14 cellular contexts compared by ENCODE assay signal in the genomic region with DNA sequence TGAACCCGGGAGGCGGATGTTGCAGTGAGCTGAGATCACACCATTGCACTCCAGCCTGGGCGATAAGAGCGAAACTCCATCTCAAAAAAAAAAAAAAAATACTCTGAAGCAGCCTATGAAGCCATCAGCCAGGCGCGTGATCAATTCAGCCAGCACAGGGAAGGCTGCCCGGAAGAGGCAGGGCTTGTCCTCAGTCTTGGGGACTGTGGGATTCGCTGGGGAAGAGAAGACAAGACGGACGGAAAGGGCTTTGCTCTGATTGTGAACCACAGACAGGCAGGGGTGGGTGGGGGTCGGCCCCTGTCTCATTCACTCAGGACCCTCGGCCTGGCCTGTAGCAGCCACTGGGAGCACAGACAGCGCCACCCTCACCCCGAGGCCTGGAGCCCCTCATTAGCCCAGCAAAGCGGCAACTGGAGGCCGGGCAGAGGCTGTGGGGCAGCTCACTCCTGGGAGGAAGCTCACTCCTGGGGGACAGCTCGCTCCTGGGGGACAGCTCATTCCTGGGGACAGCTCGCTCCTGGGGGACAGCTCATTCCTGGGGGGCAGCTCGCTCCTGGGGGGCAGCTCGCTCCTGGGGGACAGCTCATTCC.
"Had no signal": no experiment of that assay in that cellular context is flagged by ENCODE, and none has a peak within 500 bp of the region (broad histone marks: within the 10 kb centered on the region; RNA-seq: fewer than 3 reads in every experiment).

No MANE protein-coding gene starts in this region.

- H3K4me2 ChIP-seq: smooth muscle cell had no signal

- H3K4me3 Mint-ChIP-seq: activated CD4-positive, alpha-beta memory T cell treated with anti-CD3 and anti-CD28 coated beads, Interleukin-2, amount 10 ng/mL, durations not matched to agents 7 days and 5 days; activated T-cell treated with anti-CD3 and anti-CD28 coated beads, Interleukin-2, amount 50 U/mL, for 72 hours; naive thymus-derived CD8-positive, alpha-beta T cell had no signal

- H3K27me3 ChIP-seq: cardiac muscle cell, colonic mucosa, hepatocyte, tibial artery, vagina had no signal

- H3K4me1 ChIP-seq: vagina had no signal

- H3K4me1 Mint-ChIP-seq: activated CD4-positive, alpha-beta memory T cell treated with anti-CD3 and anti-CD28 coated beads, Interleukin-2, amount 10 ng/mL, durations not matched to agents 7 days and 5 days had no signal

- H3K79me2 ChIP-seq: hepatocyte, parathyroid adenoma had no signal

- H3K4me3 ChIP-seq: cardiac muscle cell, colonic mucosa, hepatocyte, lung, smooth muscle cell, tibial artery, vagina had no signal

- H3K9ac ChIP-seq: parathyroid adenoma had no signal

- H3K9me3 Mint-ChIP-seq: naive thymus-derived CD8-positive, alpha-beta T cell had no signal

- H3K27ac ChIP-seq: cardiac muscle cell, colonic mucosa, hepatocyte, parathyroid adenoma, tibial artery, vagina had no signal

- H3K9me3 ChIP-seq: colonic mucosa, tibial artery, vagina had no signal

- H2AFZ ChIP-seq: hepatocyte, parathyroid adenoma had no signal

- DNase-seq: activated CD4-positive, alpha-beta memory T cell treated with anti-CD3 and anti-CD28 coated beads, Interleukin-2, amount 10 ng/mL, durations not matched to agents 7 days and 5 days; activated gamma-delta T cell treated with Interleukin-2 at 50 U/mL for 16 hours; activated T-cell treated with anti-CD3 and anti-CD28 coated beads, Interleukin-2, amount 50 U/mL, for 72 hours; aorta; colonic mucosa; naive thymus-derived CD8-positive, alpha-beta T cell; T-helper 9 cell had no signal

- H3K36me3 ChIP-seq: cardiac muscle cell, colonic mucosa, tibial artery, vagina had no signal

- H3K36me3 Mint-ChIP-seq: naive thymus-derived CD8-positive, alpha-beta T cell had no signal

- H3K27ac Mint-ChIP-seq: activated CD4-positive, alpha-beta memory T cell treated with anti-CD3 and anti-CD28 coated beads, Interleukin-2, amount 10 ng/mL, durations not matched to agents 7 days and 5 days; activated T-cell treated with anti-CD3 and anti-CD28 coated beads, Interleukin-2, amount 50 U/mL, for 72 hours; naive thymus-derived CD8-positive, alpha-beta T cell had no signal

- H3K27me3 Mint-ChIP-seq: activated CD4-positive, alpha-beta memory T cell treated with anti-CD3 and anti-CD28 coated beads, Interleukin-2, amount 10 ng/mL, durations not matched to agents 7 days and 5 days had no signal
